ENCODE assay signal across 31 cellular contexts in genomic region chr4:155545456-155545855, GRCh38.
"Had no signal": no experiment of that assay in that cellular context is flagged by ENCODE, and none has a peak within 500 bp of the region (broad histone marks: within the 10 kb centered on the region; RNA-seq: fewer than 3 reads in every experiment).

No MANE protein-coding gene starts in this region.

- ATAC-seq: activated naive CD4-positive, alpha-beta T cell treated with anti-CD3 and anti-CD28 coated beads, Interleukin-2, amount 50 U/mL, for 72 hours; activated T-cell treated with anti-CD3 and anti-CD28 coated beads, Interleukin-2, amount 50 U/mL, for 72 hours; esophagus mucosa; T-helper 17 cell; WTC11 had no signal

- H3K9me3 Mint-ChIP-seq: activated CD4-positive, alpha-beta memory T cell treated with anti-CD3 and anti-CD28 coated beads, Interleukin-2, amount 10 ng/mL, durations not matched to agents 7 days and 5 days; activated CD4-positive, alpha-beta T cell treated with anti-CD3 and anti-CD28 coated beads, Interleukin-2, amount 10 ng/mL, durations not matched to agents 7 days and 5 days; activated naive CD4-positive, alpha-beta T cell treated with anti-CD3 and anti-CD28 coated beads, Interleukin-2, amount 10 ng/mL, durations not matched to agents 7 days and 5 days; activated naive CD4-positive, alpha-beta T cell treated with anti-CD3 and anti-CD28 coated beads, Interleukin-2, amount 50 U/mL, for 72 hours; activated naive CD8-positive, alpha-beta T cell treated with anti-CD3 and anti-CD28 coated beads, Interleukin-2, amount 10 ng/mL, durations not matched to agents 7 days and 5 days; activated T-cell treated with anti-CD3 and anti-CD28 coated beads, Interleukin-2, amount 50 U/mL, for 24 hours; T-helper 2 cell treated with Interferon-gamma antibody and Interleukin-4, amounts not matched to agents 5 μg/mL and 100 μg/mL, for 36 hours had no signal

- H3K4me3 ChIP-seq: ascending aorta, breast epithelium, cardiac muscle cell, colonic mucosa had no signal

- H3K4me1 ChIP-seq: breast epithelium, colonic mucosa had no signal

- H3K27ac ChIP-seq: ascending aorta, breast epithelium, cardiac muscle cell, colonic mucosa, VCaP had no signal

- DNase-seq: activated CD4-positive, alpha-beta memory T cell treated with anti-CD3 and anti-CD28 coated beads, Interleukin-2, amount 10 ng/mL, durations not matched to agents 7 days and 5 days; activated CD4-positive, alpha-beta T cell treated with anti-CD3 and anti-CD28 coated beads for 1 hour; activated CD4-positive, alpha-beta T cell treated with anti-CD3 and anti-CD28 coated beads for 4 hours; activated CD4-positive, alpha-beta T cell treated with anti-CD3 and anti-CD28 coated beads, Interleukin-2, amount 10 ng/mL, durations not matched to agents 7 days and 5 days; activated CD4-positive, alpha-beta T cell treated with anti-CD3 and anti-CD28 coated beads, Interleukin-2, amount 50 U/mL, for 4 hours; activated CD8-positive, alpha-beta memory T cell treated with anti-CD3 and anti-CD28 coated beads, Interleukin-2, amount 50 U/mL, for 48 hours; activated gamma-delta T cell; activated naive CD4-positive, alpha-beta T cell; activated naive CD4-positive, alpha-beta T cell treated with anti-CD3 and anti-CD28 coated beads, Interleukin-2, amount 10 ng/mL, durations not matched to agents 7 days and 5 days; activated naive CD8-positive, alpha-beta T cell treated with anti-CD3 and anti-CD28 coated beads, Interleukin-2, amount 10 ng/mL, durations not matched to agents 7 days and 5 days; activated T-cell treated with anti-CD3 and anti-CD28 coated beads for 4 hours; activated T-cell treated with anti-CD3 and anti-CD28 coated beads, Interleukin-2, amount 50 U/mL, for 24 hours; activated T-cell treated with anti-CD3 and anti-CD28 coated beads, Interleukin-2, amount 50 U/mL, for 72 hours; central memory CD4-positive, alpha-beta T cell; cerebellar nuclear complex; colonic mucosa; effector CD8-positive, alpha-beta T cell; foreskin fibroblast; head of caudate nucleus; T-helper 1 cell; T-helper 17 cell; T1000 had no signal

- H3K4me3 Mint-ChIP-seq: activated CD4-positive, alpha-beta memory T cell treated with anti-CD3 and anti-CD28 coated beads, Interleukin-2, amount 10 ng/mL, durations not matched to agents 7 days and 5 days; activated CD4-positive, alpha-beta T cell treated with anti-CD3 and anti-CD28 coated beads, Interleukin-2, amount 10 ng/mL, durations not matched to agents 7 days and 5 days; activated naive CD4-positive, alpha-beta T cell treated with anti-CD3 and anti-CD28 coated beads, Interleukin-2, amount 10 ng/mL, durations not matched to agents 7 days and 5 days; activated naive CD8-positive, alpha-beta T cell treated with anti-CD3 and anti-CD28 coated beads, Interleukin-2, amount 10 ng/mL, durations not matched to agents 7 days and 5 days; activated T-cell treated with anti-CD3 and anti-CD28 coated beads, Interleukin-2, amount 50 U/mL, for 24 hours; activated T-cell treated with anti-CD3 and anti-CD28 coated beads, Interleukin-2, amount 50 U/mL, for 72 hours; brain; T-helper 17 cell; T-helper 2 cell treated with Interferon-gamma antibody and Interleukin-4, amounts not matched to agents 5 μg/mL and 100 μg/mL, for 36 hours; WTC11 had no signal

- H3K27me3 Mint-ChIP-seq: activated CD4-positive, alpha-beta memory T cell treated with anti-CD3 and anti-CD28 coated beads, Interleukin-2, amount 10 ng/mL, durations not matched to agents 7 days and 5 days; activated CD4-positive, alpha-beta T cell treated with anti-CD3 and anti-CD28 coated beads, Interleukin-2, amount 10 ng/mL, durations not matched to agents 7 days and 5 days; activated naive CD4-positive, alpha-beta T cell treated with anti-CD3 and anti-CD28 coated beads, Interleukin-2, amount 10 ng/mL, durations not matched to agents 7 days and 5 days; brain; T-helper 17 cell had no signal

- H3K36me3 Mint-ChIP-seq: activated naive CD4-positive, alpha-beta T cell treated with anti-CD3 and anti-CD28 coated beads, Interleukin-2, amount 10 ng/mL, durations not matched to agents 7 days and 5 days; activated naive CD4-positive, alpha-beta T cell treated with anti-CD3 and anti-CD28 coated beads, Interleukin-2, amount 50 U/mL, for 72 hours; activated naive CD8-positive, alpha-beta T cell treated with anti-CD3 and anti-CD28 coated beads, Interleukin-2, amount 10 ng/mL, durations not matched to agents 7 days and 5 days; brain had no signal

- H3K27me3 ChIP-seq: ascending aorta, breast epithelium, cardiac muscle cell, colonic mucosa had no signal

- H3K27ac Mint-ChIP-seq: activated CD4-positive, alpha-beta memory T cell treated with anti-CD3 and anti-CD28 coated beads, Interleukin-2, amount 10 ng/mL, durations not matched to agents 7 days and 5 days; activated CD4-positive, alpha-beta T cell treated with anti-CD3 and anti-CD28 coated beads, Interleukin-2, amount 10 ng/mL, durations not matched to agents 7 days and 5 days; activated naive CD4-positive, alpha-beta T cell treated with anti-CD3 and anti-CD28 coated beads, Interleukin-2, amount 10 ng/mL, durations not matched to agents 7 days and 5 days; activated naive CD4-positive, alpha-beta T cell treated with anti-CD3 and anti-CD28 coated beads, Interleukin-2, amount 50 U/mL, for 72 hours; activated naive CD8-positive, alpha-beta T cell treated with anti-CD3 and anti-CD28 coated beads, Interleukin-2, amount 10 ng/mL, durations not matched to agents 7 days and 5 days; activated T-cell treated with anti-CD3 and anti-CD28 coated beads, Interleukin-2, amount 50 U/mL, for 24 hours; activated T-cell treated with anti-CD3 and anti-CD28 coated beads, Interleukin-2, amount 50 U/mL, for 72 hours; brain; T-helper 17 cell; T-helper 2 cell treated with Interferon-gamma antibody and Interleukin-4, amounts not matched to agents 5 μg/mL and 100 μg/mL, for 36 hours; WTC11 had no signal

- H3K36me3 ChIP-seq: ascending aorta, breast epithelium, cardiac muscle cell, colonic mucosa had no signal

- H3K4me1 Mint-ChIP-seq: activated CD4-positive, alpha-beta memory T cell treated with anti-CD3 and anti-CD28 coated beads, Interleukin-2, amount 10 ng/mL, durations not matched to agents 7 days and 5 days; activated CD4-positive, alpha-beta T cell treated with anti-CD3 and anti-CD28 coated beads, Interleukin-2, amount 10 ng/mL, durations not matched to agents 7 days and 5 days; activated naive CD4-positive, alpha-beta T cell treated with anti-CD3 and anti-CD28 coated beads, Interleukin-2, amount 10 ng/mL, durations not matched to agents 7 days and 5 days; activated naive CD8-positive, alpha-beta T cell treated with anti-CD3 and anti-CD28 coated beads, Interleukin-2, amount 10 ng/mL, durations not matched to agents 7 days and 5 days; brain; T-helper 17 cell; WTC11 had no signal

- H3K9me3 ChIP-seq: ascending aorta, breast epithelium, colonic mucosa had no signal
